1 cellular context compared by ENCODE assay signal in genomic region chr9:33202552-33203300, GRCh38.
A peak's percentile ranks its signal among the peaks of the same experiment; 100 is the strongest.
TF ChIP-seq lines count a peak whose summit lies in the region.

No MANE protein-coding gene starts in this region.

TF ChIP-seq in K562, 482 proteins besides CTCF, POLR2A, EP300 and RAD21:
- TF ChIP-seq PATZ1 (CRISPR knock-in tag; IDR thresholded peaks at IDR 0.05; ENCODE audit: borderline replicate concordance) (no peak), ZNF124 (CRISPR knock-in tag; IDR thresholded peaks at IDR 0.05) (no peak), CREM (IDR thresholded peaks at IDR 0.05; ENCODE audit: low read depth) (peak; percentile 46; the same call in 1 of the 2 replicates)
